Comparison of ENCODE assay signal across 19 cellular contexts in genomic region chr13:35502456-35502855, GRCh38.
"Had no signal": no experiment of that assay in that cellular context is flagged by ENCODE, and none has a peak within 500 bp of the region (broad histone marks: within the 10 kb centered on the region; RNA-seq: fewer than 3 reads in every experiment).

No MANE protein-coding gene starts in this region.

- ATAC-seq: activated CD4-positive, CD25-positive, alpha-beta regulatory T cell treated with anti-CD3 and anti-CD28 coated beads, Interleukin-2, amount 50 U/mL, for 24 hours; activated CD8-positive, alpha-beta T cell treated with anti-CD3 and anti-CD28 coated beads for 36 hours; activated T-cell treated with anti-CD3 and anti-CD28 coated beads, Interleukin-2, amount 50 U/mL, for 72 hours had no signal

- DNase-seq: activated CD4-positive, alpha-beta T cell treated with anti-CD3 and anti-CD28 coated beads for 4 hours; activated CD8-positive, alpha-beta memory T cell treated with anti-CD3 and anti-CD28 coated beads, Interleukin-2, amount 50 U/mL, for 4 hours; activated CD8-positive, alpha-beta T cell treated with anti-CD3 and anti-CD28 coated beads for 36 hours; activated gamma-delta T cell treated with Interleukin-2 at 50 U/mL for 16 hours; activated naive CD4-positive, alpha-beta T cell treated with anti-CD3 and anti-CD28 coated beads, Interleukin-2, amount 10 ng/mL, durations not matched to agents 7 days and 5 days; activated naive CD8-positive, alpha-beta T cell treated with anti-CD3 and anti-CD28 coated beads for 36 hours; activated T-cell treated with anti-CD3 and anti-CD28 coated beads, Interleukin-2, amount 50 U/mL, for 72 hours; KG1; NCI-H1048; NCI-H187 treated with DMSO at 0.1 percent for 48 hours; NCI-H2081 treated with DMSO at 0.1 percent for 48 hours; NCI-H2171; NCI-H2227 treated with DMSO at 0.1 percent for 48 hours; NCI-H446 treated with DMSO at 0.1 percent for 48 hours; NCI-H526; Peyer's patch; Right ventricle myocardium superior; SJCRH30 had no signal
